In the genomic region with DNA sequence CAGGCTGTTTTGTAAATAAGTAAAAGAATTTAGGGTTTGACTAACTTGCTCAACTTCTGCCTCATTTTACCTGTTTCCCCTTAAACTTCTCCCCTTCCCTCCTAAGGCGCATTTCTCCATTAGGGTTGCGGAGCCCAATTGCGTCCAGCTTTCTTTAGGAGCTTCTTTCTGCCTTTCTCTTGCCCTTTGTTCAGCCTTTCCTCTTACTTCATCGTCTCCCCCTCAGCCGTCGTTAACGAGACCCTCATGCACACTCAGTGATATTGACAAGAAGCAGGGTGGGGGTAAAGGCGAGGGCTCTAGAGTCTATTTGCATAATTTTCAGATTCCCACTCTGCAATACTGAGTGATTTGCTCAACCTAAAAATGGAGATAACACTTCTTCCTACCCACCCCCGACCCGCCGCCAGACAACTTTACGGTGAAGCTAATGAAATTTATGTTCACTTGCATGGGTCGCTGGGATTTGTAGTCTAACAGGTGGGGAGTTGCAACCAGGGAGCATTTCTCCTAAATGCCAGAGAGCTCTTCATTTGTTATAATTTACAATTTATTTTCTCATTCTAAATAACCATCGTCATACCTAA, we compare ENCODE assay signal across 7 cellular contexts. TPM values are rescaled to one million over a fixed set of nuclear protein-coding genes. Genes with fewer than 3 reads are reported as not detected.
DNase-seq lines count a peak whose midpoint lies in the region; ATAC-seq lines count a peak whose summit lies in the region.

No MANE protein-coding gene starts in this region.

- intact Hi-C loops in activated naive CD4-positive, alpha-beta T cell treated with anti-CD3 and anti-CD28 coated beads for 36 hours (cut with micrococcal nuclease), result loop anchor here (1.0 to 5.0 kb wide), 5 partner anchors 200 to 624 kb away; partner anchors contain the start of genes ANKS6, NANS, NCBP1 and TSTD2

- no peaks in the 10 kb centered on the region for H3K36me3 ChIP-seq in H7 (replicated peaks; ENCODE audit: control insufficient read depth, insufficient read depth, low read length)
- H3K36me3 ChIP-seq in iPS DF 6.9 (ENCODE audit: control insufficient read depth, insufficient read depth, low read length), result no peaks in the 10 kb centered on the region

- peak overlapping the region; percentile 86 for H3K4me3 Mint-ChIP-seq in activated naive CD4-positive, alpha-beta T cell treated with anti-CD3 and anti-CD28 coated beads for 36 hours

- H3K9me3 Mint-ChIP-seq in activated naive CD4-positive, alpha-beta T cell treated with anti-CD3 and anti-CD28 coated beads for 36 hours, result no peaks in the 10 kb centered on the region

- no peaks in the 10 kb centered on the region for H3K36me3 Mint-ChIP-seq in activated naive CD4-positive, alpha-beta T cell treated with anti-CD3 and anti-CD28 coated beads for 36 hours (ENCODE audit: low read depth)

- H3K4me1 ChIP-seq in iPS DF 6.9 (ENCODE audit: control insufficient read depth, insufficient read depth, low read length), result peaks cover 3% of the 10 kb centered on the region

- H3K4me1 Mint-ChIP-seq in activated naive CD4-positive, alpha-beta T cell treated with anti-CD3 and anti-CD28 coated beads for 36 hours (ENCODE audit: low read depth), result peaks cover 25% of the 10 kb centered on the region

- peak overlapping the region; percentile 97 for H3K27ac Mint-ChIP-seq in activated naive CD4-positive, alpha-beta T cell treated with anti-CD3 and anti-CD28 coated beads for 36 hours

- ATAC-seq in HG02840 (IDR thresholded peaks at IDR 0.05; ENCODE audit: low FRiP score, unreplicated experiment), result no peak

- H3K4me3 ChIP-seq in H7 (ENCODE audit: insufficient read depth, low read depth, low read length) (peak overlapping the region; percentile 80), iPS DF 6.9 (ENCODE audit: low read length) (peak overlapping the region; percentile 74; the same call in 1 of the 2 replicates)

- DNase-seq in H7, result peak; percentile 33
- peak; percentile 67 for DNase-seq in NOMO-1 treated with DMSO at 0.1 percent for 48 hours (lab: John Stamatoyannopoulos, UW; ENCODE audit: unreplicated experiment)
- peak; percentile 49 for DNase-seq in activated naive CD4-positive, alpha-beta T cell treated with anti-CD3 and anti-CD28 coated beads for 36 hours
- DNase-seq in iPS DF 6.9 (ENCODE audit: low read depth, low spot score), result no peak
- DNase-seq in stimulated activated CD4-positive, alpha-beta T cell treated with anti-CD3 and anti-CD28 coated beads, Interleukin-12 subunit alpha, Interleukin-12 subunit beta, amount 100 ng/mL, for 4 hours, result peak; percentile 15
- DNase-seq in epidermal melanocyte (ENCODE audit: insufficient read length, low spot score), result no peak

- 100% methylated on average over 1 of the region's 14 CpGs for WGBS in iPS DF 6.9 (ENCODE audit: insufficient coverage, insufficient read length)

- no peaks in the 10 kb centered on the region for H3K9me3 ChIP-seq in iPS DF 6.9 (ENCODE audit: control insufficient read depth, insufficient read depth, low read length)

- H3K27ac ChIP-seq in iPS DF 6.9 (ENCODE audit: low read length), result no peak overlapping the region

- CTCF ChIA-PET in activated naive CD4-positive, alpha-beta T cell treated with anti-CD3 and anti-CD28 coated beads for 36 hours (lab: Charles Lee), result interaction anchor here (0.7 to 3.0 kb wide), 15 partner anchors 15 to 333 kb away, joined by 3 to 14 read pairs (median 4); partner anchors contain the start of genes ANP32B and TRMO

- no peaks in the 10 kb centered on the region for H3K27me3 ChIP-seq in H7 (ENCODE audit: control insufficient read depth, insufficient read depth, low read length)
- H3K27me3 ChIP-seq in iPS DF 6.9 (ENCODE audit: control insufficient read depth, insufficient read depth, low read length), result no peaks in the 10 kb centered on the region

- H3K27me3 Mint-ChIP-seq in activated naive CD4-positive, alpha-beta T cell treated with anti-CD3 and anti-CD28 coated beads for 36 hours (ENCODE audit: low read depth), result peaks cover 2% of the 10 kb centered on the region

RNA-seq across cellular contexts. Expression of gene TBC1D2, which starts 1.3 kb away (rescaled TPM):
- 4.2 and 4.5 TPM in 2 replicates for total RNA-seq in H7 (2014; rRNA removed; shearing (Covaris generic))
- total RNA-seq in activated naive CD4-positive, alpha-beta T cell treated with anti-CD3 and anti-CD28 coated beads for 36 hours, result 1 to 10 TPM; 2.4 to 2.5 TPM

Comparison
In these comparisons a context has a peak if more than half of its experiments do, and no peak if none do; other contexts are left out.
1. DNase-seq: peak in H7 (single experiment), NOMO-1 treated with DMSO at 0.1 percent for 48 hours (single experiment), activated naive CD4-positive, alpha-beta T cell treated with anti-CD3 and anti-CD28 coated beads for 36 hours (single experiment) and stimulated activated CD4-positive, alpha-beta T cell treated with anti-CD3 and anti-CD28 coated beads, Interleukin-12 subunit alpha, Interleukin-12 subunit beta, amount 100 ng/mL, for 4 hours (single experiment); none in iPS DF 6.9 (single experiment) and epidermal melanocyte (single experiment).